11 cellular contexts compared by ENCODE assay signal in genomic region chr16:87897563-87898505, GRCh38. TPM values are rescaled to one million over a fixed set of nuclear protein-coding genes. Genes with fewer than 3 reads are reported as not detected.
DNase-seq lines count a peak whose midpoint lies in the region; ATAC-seq and TF ChIP-seq lines count a peak whose summit lies in the region.
"Had no signal": no experiment of that assay in that cellular context is flagged by ENCODE, and none has a peak within 500 bp of the region (broad histone marks: within the 10 kb centered on the region; RNA-seq: fewer than 3 reads in every experiment).

No MANE protein-coding gene starts in this region.

- no peaks in the 10 kb centered on the region for H4K20me1 ChIP-seq in IMR-90 (ENCODE audit: insufficient read depth, low read length)

- no peak overlapping the region for H3K9ac ChIP-seq in IMR-90 (ENCODE audit: low read depth, low read length)

- H3K4me3 Mint-ChIP-seq in activated CD8-positive, alpha-beta T cell treated with anti-CD3 and anti-CD28 coated beads for 36 hours = peak overlapping the region; percentile 68

- H3K23ac ChIP-seq in IMR-90 (ENCODE audit: low read depth, low read length) = no peak overlapping the region

- no peak overlapping the region for H2AK9ac ChIP-seq in IMR-90 (replicated peaks; ENCODE audit: low read depth, low read length, poor library complexity)

- H3K27ac Mint-ChIP-seq in activated CD8-positive, alpha-beta T cell treated with anti-CD3 and anti-CD28 coated beads for 36 hours = peak overlapping the region; percentile 97

- no peak overlapping the region for H4K5ac ChIP-seq in IMR-90 (ENCODE audit: low read depth, low read length)

- H3K4ac ChIP-seq in IMR-90 (ENCODE audit: low read depth, low read length) = no peak overlapping the region

- no peaks in the 10 kb centered on the region for H3K79me1 ChIP-seq in IMR-90 (ENCODE audit: low read depth in 1 of 2, low read length in 2 of 2)

- no peak for TF ChIP-seq CTCF in IMR-90 (conservative IDR thresholded peaks at IDR 0.05; ENCODE audit: low read depth, low read length)
- no peak for TF ChIP-seq CTCF in activated CD8-positive, alpha-beta T cell treated with anti-CD3 and anti-CD28 coated beads for 36 hours (IDR thresholded peaks at IDR 0.05)
- no peak for TF ChIP-seq CTCF in uterus (IDR thresholded peaks at IDR 0.05)
- no peak for TF ChIP-seq CTCF in testis (IDR thresholded peaks at IDR 0.05)

- H3K4me1 ChIP-seq in IMR-90 (ENCODE audit: control insufficient read depth, insufficient read depth, low read length) = peaks cover 6% of the 10 kb centered on the region
- no peaks in the 10 kb centered on the region for H3K4me1 ChIP-seq in uterus
- H3K4me1 ChIP-seq in testis = peaks cover 4% of the 10 kb centered on the region

- no peak overlapping the region for H3K18ac ChIP-seq in IMR-90 (ENCODE audit: low read depth, low read length)

- in situ Hi-C loops in IMR-90 (cut with MboI; ENCODE audit: low sequenced_read_pairs) = no loop called here

- H3K27me3 ChIP-seq in IMR-90 (ENCODE audit: control insufficient read depth, insufficient read depth, low read length) (no peaks in the 10 kb centered on the region), uterus (no peaks in the 10 kb centered on the region), testis (no peaks in the 10 kb centered on the region)

- 62% methylated on average over 6 of the region's 19 CpGs; no CpG with 5 or more reads in 1 of the 2 experiments for WGBS in IMR-90 (ENCODE audit: extremely low coverage in 2 of 2, insufficient read length in 1 of 2), 2 experiments
- 51 to 54% methylated on average over 16 to 19 of the region's 19 CpGs for WGBS in testis, 2 donors

- dilution Hi-C loops in IMR-90 (cut with HindIII; ENCODE audit: low sequenced_read_pairs, unreplicated experiment) = no loop called here

- no peak overlapping the region for H2BK15ac ChIP-seq in IMR-90 (ENCODE audit: low read depth, low read length)

- H4K8ac ChIP-seq in IMR-90 (ENCODE audit: low read depth in 2 of 2, low read length in 2 of 2) = no peak overlapping the region

- H3K27me3 Mint-ChIP-seq in activated CD8-positive, alpha-beta T cell treated with anti-CD3 and anti-CD28 coated beads for 36 hours = no peaks in the 10 kb centered on the region

- H3K9me3 ChIP-seq in IMR-90 (ENCODE audit: control insufficient read depth, insufficient read depth, low read length) (no peaks in the 10 kb centered on the region), uterus (no peaks in the 10 kb centered on the region), testis (no peaks in the 10 kb centered on the region)

- POLR2A ChIA-PET in IMR-90 (lab: Charles Lee; ENCODE audit: unreplicated experiment) = no interaction called here
- POLR2A ChIA-PET in activated CD8-positive, alpha-beta T cell treated with anti-CD3 and anti-CD28 coated beads for 36 hours (lab: Charles Lee) = interaction anchor here (0.7 to 7.9 kb wide), 6 partner anchors 17 to 132 kb away, joined by 3 to 75 read pairs (median 16); partner anchors contain the start of genes KLHDC4 and SLC7A5

- H4K91ac ChIP-seq in IMR-90 (ENCODE audit: insufficient read depth, low read depth, low read length) = no peak overlapping the region

- DNase-seq in IMR-90 = no peak
- peak; percentile 84 for DNase-seq in activated CD8-positive, alpha-beta T cell treated with anti-CD3 and anti-CD28 coated beads for 36 hours
- peak; percentile 87 for DNase-seq in cerebellar cortex (ENCODE audit: low spot score)
- DNase-seq in stimulated activated CD8-positive, alpha-beta memory T cell treated with anti-CD3 and anti-CD28 coated beads, Interleukin-12 subunit alpha, Interleukin-12 subunit beta, amount 100 ng/mL, for 1 hour (ENCODE audit: low read depth) = peak; percentile 33
- DNase-seq in NCI-H2107 (lab: John Stamatoyannopoulos, UW) = no peak
- no peak for DNase-seq in uterus
- DNase-seq in testis = no peak
- DNase-seq: KBM-7, PC-9 had no signal

- peaks cover 52% of the 10 kb centered on the region for H3K4me1 Mint-ChIP-seq in activated CD8-positive, alpha-beta T cell treated with anti-CD3 and anti-CD28 coated beads for 36 hours (ENCODE audit: low read depth)

- no peak overlapping the region for H3K4me2 ChIP-seq in IMR-90 (ENCODE audit: low read depth, low read length)
- H3K4me2 ChIP-seq: PC-9 had no signal

- H3K36me3 Mint-ChIP-seq in activated CD8-positive, alpha-beta T cell treated with anti-CD3 and anti-CD28 coated beads for 36 hours (ENCODE audit: low read depth) = no peaks in the 10 kb centered on the region

- H3K36me3 ChIP-seq in IMR-90 (ENCODE audit: control insufficient read depth, insufficient read depth, low read length) (no peaks in the 10 kb centered on the region), uterus (no peaks in the 10 kb centered on the region), testis (ENCODE audit: low read depth, missing control alignments) (no peaks in the 10 kb centered on the region)

- H2AK5ac ChIP-seq in IMR-90 (ENCODE audit: low read depth, low read length) = peak overlapping the region; percentile 16; the same call in 1 of the 2 replicates

- H3K27ac ChIP-seq in IMR-90 (ENCODE audit: insufficient read depth, low read length) = no peak overlapping the region
- H3K27ac ChIP-seq in uterus = no peak overlapping the region
- H3K27ac ChIP-seq in testis = no peak overlapping the region
- H3K27ac ChIP-seq: PC-9 had no signal

- intact Hi-C loops in IMR-90 (cut with micrococcal nuclease) = no loop called here
- intact Hi-C loops in activated CD8-positive, alpha-beta T cell treated with anti-CD3 and anti-CD28 coated beads for 36 hours (cut with micrococcal nuclease) = no loop called here
- intact Hi-C loops in uterus (cut with DNase I; ENCODE audit: low total_unique reads) = no loop called here
- intact Hi-C loops in testis (cut with DNase I; ENCODE audit: low total_unique reads) = no loop called here

- no peak for TF ChIP-seq RAD21 in IMR-90 (IDR thresholded peaks at IDR 0.05; ENCODE audit: low read length)

- no peak overlapping the region for H2BK5ac ChIP-seq in IMR-90 (ENCODE audit: low read depth, low read length, poor library complexity, severe bottlenecking)

- no peak overlapping the region for H3K56ac ChIP-seq in IMR-90 (ENCODE audit: extremely low read depth, insufficient read depth, low read length)

- CTCF ChIA-PET in IMR-90 (lab: Yijun Ruan, JAX) = no interaction called here
- CTCF ChIA-PET in activated CD8-positive, alpha-beta T cell treated with anti-CD3 and anti-CD28 coated beads for 36 hours (lab: Charles Lee) = interaction anchor here (1.0 to 6.7 kb wide), 7 partner anchors 10 to 128 kb away, joined by 3 to 51 read pairs (median 9); partner anchors contain the start of gene SLC7A5

- ATAC-seq in IMR-90 (ENCODE audit: low read depth) (no peak), HG02571 (IDR thresholded peaks at IDR 0.05; ENCODE audit: unreplicated experiment) (no peak)
- peak; percentile 64 for ATAC-seq in activated CD8-positive, alpha-beta T cell treated with anti-CD3 and anti-CD28 coated beads for 36 hours

- no TSS peak for BruUV-seq in IMR-90 (replicated peaks; lab: Mats Ljungman, UMichigan)

- no peak overlapping the region for H3K4me3 ChIP-seq in IMR-90 (ENCODE audit: insufficient read depth, low read depth, low read length)
- H3K4me3 ChIP-seq in uterus = no peak overlapping the region
- H3K4me3 ChIP-seq in testis = no peak overlapping the region
- H3K4me3 ChIP-seq: PC-9 had no signal

- no peak overlapping the region for H2BK120ac ChIP-seq in IMR-90 (ENCODE audit: low read depth, low read length)

- H3K9me1 ChIP-seq in IMR-90 (ENCODE audit: insufficient read depth, low read length) = peaks cover 3% of the 10 kb centered on the region; the same call in 1 of the 2 replicates

- H3K14ac ChIP-seq in IMR-90 (replicated peaks; ENCODE audit: low read depth, low read length) = no peak overlapping the region; the same call in 1 of the 2 replicates

- no peaks in the 10 kb centered on the region for H3K9me3 Mint-ChIP-seq in activated CD8-positive, alpha-beta T cell treated with anti-CD3 and anti-CD28 coated beads for 36 hours

- TF ChIP-seq POLR2A in IMR-90 (IDR thresholded peaks at IDR 0.05; ENCODE audit: low read depth, low read length) = no peak
- no peak for TF ChIP-seq POLR2A in uterus (IDR thresholded peaks at IDR 0.05)
- TF ChIP-seq POLR2A in testis (IDR thresholded peaks at IDR 0.05) = no peak

- no peak overlapping the region for H2BK20ac ChIP-seq in IMR-90 (ENCODE audit: low read depth, low read length)

- peak overlapping the region; percentile 32 for H2AFZ ChIP-seq in IMR-90 (replicated peaks; ENCODE audit: low read length, poor library complexity)
- H2AFZ ChIP-seq: PC-9 had no signal

TF ChIP-seq in IMR-90, 13 proteins besides CTCF, POLR2A, EP300 and RAD21 (continues in another document):
- TF ChIP-seq BHLHE40 (IDR thresholded peaks at IDR 0.05; ENCODE audit: low read depth, low read length) (no peak), FOS (IDR thresholded peaks at IDR 0.05; ENCODE audit: low read depth, low read length) (no peak), RFX5 (IDR thresholded peaks at IDR 0.05; ENCODE audit: low read depth, low read length) (no peak), MAZ (IDR thresholded peaks at IDR 0.05; ENCODE audit: borderline replicate concordance, low read depth, low read length) (no peak), CHD1 (IDR thresholded peaks at IDR 0.05; ENCODE audit: low read depth, low read length) (no peak)

RNA-seq across cellular contexts. Expression of gene SLC7A5, which starts 28.5 kb away (rescaled TPM):
- total RNA-seq in IMR-90 (2012; rRNA removed) (11.3 and 13.6 TPM in 2 replicates), uterus (1 to 10 TPM in 2 of 4 donors, under 1 TPM in 1, not detected in 1; 0.88 to 2.0 (median 1.3) TPM), testis (100 to 1,000 TPM; 263 to 290 TPM)
- polyA plus RNA-seq in IMR-90 (2012; rRNA removed) (87.9 and 101 TPM in 2 replicates), testis (ENCODE audit: insufficient read depth, low read depth, low replicate concordance) (179 TPM)
- 70.4 and 146 TPM in 2 replicates for polyA plus RNA-seq in IMR-90 (2012; cell fraction: cytosol; rRNA removed)
- polyA plus RNA-seq in IMR-90 (2012; cell fraction: nucleus; rRNA removed; ENCODE audit: low replicate concordance) = 88.7 and 147 TPM in 2 replicates
- 100 to 1,000 TPM; 230 to 236 TPM for total RNA-seq in activated CD8-positive, alpha-beta T cell treated with anti-CD3 and anti-CD28 coated beads for 36 hours

RNA-seq across cellular contexts. Expression of gene CA5A, which starts 38.5 kb away (rescaled TPM):
- not detected in 2 replicates for total RNA-seq in IMR-90 (2012; rRNA removed)
- polyA plus RNA-seq in IMR-90 (2012; rRNA removed) = not detected in 2 replicates
- not detected in 2 replicates for polyA plus RNA-seq in IMR-90 (2012; cell fraction: cytosol; rRNA removed)
- polyA plus RNA-seq in IMR-90 (2012; cell fraction: nucleus; rRNA removed; ENCODE audit: low replicate concordance) = not detected in 2 replicates
- not detected for total RNA-seq in activated CD8-positive, alpha-beta T cell treated with anti-CD3 and anti-CD28 coated beads for 36 hours
- not detected for total RNA-seq in uterus
- total RNA-seq in testis = not detected
- not detected for polyA plus RNA-seq in testis (ENCODE audit: insufficient read depth, low read depth, low replicate concordance)
- total RNA-seq: fibroblast of villous mesenchyme had no signal

RNA-seq across cellular contexts. Expression of gene BANP, which starts 53.4 kb away (rescaled TPM):
- total RNA-seq in IMR-90 (2012; rRNA removed) (16.9 and 17.4 TPM in 2 replicates), uterus (10 to 100 TPM in 3 of 4 donors, 1 to 10 TPM in 1; 7.4 to 45.5 (median 20.3) TPM), testis (10 to 100 TPM; 55.9 to 60.2 TPM)
- polyA plus RNA-seq in IMR-90 (2012; rRNA removed) (17.9 and 21.1 TPM in 2 replicates), testis (ENCODE audit: insufficient read depth, low read depth, low replicate concordance) (25.3 TPM)
- polyA plus RNA-seq in IMR-90 (2012; cell fraction: cytosol; rRNA removed) = 12.4 and 21.0 TPM in 2 replicates
- polyA plus RNA-seq in IMR-90 (2012; cell fraction: nucleus; rRNA removed; ENCODE audit: low replicate concordance) = 38.6 and 57.0 TPM in 2 replicates
- 10 to 100 TPM; 32.1 to 36.1 TPM for total RNA-seq in activated CD8-positive, alpha-beta T cell treated with anti-CD3 and anti-CD28 coated beads for 36 hours

Comparison
In these comparisons a context has a peak if more than half of its experiments do, and no peak if none do; other contexts are left out.
1. DNase-seq: peak in activated CD8-positive, alpha-beta T cell treated with anti-CD3 and anti-CD28 coated beads for 36 hours (single experiment), cerebellar cortex (single experiment) and stimulated activated CD8-positive, alpha-beta memory T cell treated with anti-CD3 and anti-CD28 coated beads, Interleukin-12 subunit alpha, Interleukin-12 subunit beta, amount 100 ng/mL, for 1 hour (single experiment); none in IMR-90 (single experiment), NCI-H2107 (single experiment), uterus (0 of 2) and testis (single experiment).
2. RNA of gene SLC7A5, which starts 28.5 kb away (total RNA-seq): 263 to 290 TPM in testis and 230 to 236 TPM in activated CD8-positive, alpha-beta T cell treated with anti-CD3 and anti-CD28 coated beads for 36 hours; 11.3 to 13.6 TPM in IMR-90 and 0.88 to 2.0 TPM in uterus; every median in the first group is over 10 times any median in the second.